In genomic region chr17:2897605-2898004, GRCh38 we compare ENCODE assay signal across 20 cellular contexts.
"Had no signal": no experiment of that assay in that cellular context is flagged by ENCODE, and none has a peak within 500 bp of the region (broad histone marks: within the 10 kb centered on the region; RNA-seq: fewer than 3 reads in every experiment).

No MANE protein-coding gene starts in this region.

- H3K27me3 Mint-ChIP-seq: naive thymus-derived CD8-positive, alpha-beta T cell had no signal

- DNase-seq: effector CD4-positive, alpha-beta T cell; endodermal cell; foreskin melanocyte; heart left ventricle; hippocampal formation; kidney glomerular epithelial cell; mammary epithelial cell; naive thymus-derived CD8-positive, alpha-beta T cell; nucleus accumbens; psoas muscle; retina; right lobe of liver; stimulated activated CD4-positive, alpha-beta T cell treated with anti-CD3 and anti-CD28 coated beads, Interleukin-4, amount 100 ng/mL, for 1 hour; stimulated activated CD8-positive, alpha-beta memory T cell treated with anti-CD3 and anti-CD28 coated beads, Interleukin-4, amount 100 ng/mL, for 48 hours; stimulated activated naive CD8-positive, alpha-beta T cell treated with anti-CD3 and anti-CD28 coated beads, Interleukin-15, Interleukin-2, amounts not matched to agents 100 U/mL and 50 U/mL, for 24 hours; tibial artery; upper lobe of left lung; uterus had no signal

- H3K4me3 Mint-ChIP-seq: endodermal cell; naive thymus-derived CD8-positive, alpha-beta T cell; neural progenitor cell; stimulated activated effector memory CD8-positive, alpha-beta T cell treated with anti-CD3 and anti-CD28 coated beads, Interleukin-12 subunit alpha, Interleukin-12 subunit beta, amount 100 ng/mL, for 72 hours had no signal

- H3K36me3 Mint-ChIP-seq: neural progenitor cell had no signal

- H3K9me3 Mint-ChIP-seq: naive thymus-derived CD8-positive, alpha-beta T cell; neural progenitor cell; stimulated activated effector memory CD8-positive, alpha-beta T cell treated with anti-CD3 and anti-CD28 coated beads, Interleukin-12 subunit alpha, Interleukin-12 subunit beta, amount 100 ng/mL, for 72 hours had no signal

- ATAC-seq: heart left ventricle; naive thymus-derived CD8-positive, alpha-beta T cell; psoas muscle; right lobe of liver; stimulated activated effector memory CD8-positive, alpha-beta T cell treated with anti-CD3 and anti-CD28 coated beads, Interleukin-12 subunit alpha, Interleukin-12 subunit beta, amount 100 ng/mL, for 72 hours; stimulated activated naive CD8-positive, alpha-beta T cell treated with anti-CD3 and anti-CD28 coated beads, Interleukin-15, Interleukin-2, amounts not matched to agents 100 U/mL and 50 U/mL, for 24 hours had no signal
